ENCODE assay signal across 26 cellular contexts in genomic region chr1:111414756-111415155, GRCh38.
"Had no signal": no experiment of that assay in that cellular context is flagged by ENCODE, and none has a peak within 500 bp of the region (broad histone marks: within the 10 kb centered on the region; RNA-seq: fewer than 3 reads in every experiment).

No MANE protein-coding gene starts in this region.

- ATAC-seq: stimulated activated effector memory CD8-positive, alpha-beta T cell treated with anti-CD3 and anti-CD28 coated beads, Interleukin-12 subunit alpha, Interleukin-12 subunit beta, amount 100 ng/mL, for 72 hours; stimulated activated memory B cell treated with anti-CD40 and anti-IgM and Interleukin-4, amounts not matched to agents 10 μg/mL and 1 μg/mL and 100 μg/mL, for 72 hours; stimulated activated naive B cell treated with anti-CD40 and anti-IgM and Interleukin-4, amounts not matched to agents 10 μg/mL and 1 μg/mL and 100 μg/mL, for 72 hours; stimulated activated naive CD8-positive, alpha-beta T cell treated with anti-CD3 and anti-CD28 coated beads, Interleukin-15, amount 100 ng/mL, for 72 hours; stimulated activated naive CD8-positive, alpha-beta T cell treated with anti-CD3 and anti-CD28 coated beads, Interleukin-15, Interleukin-2, amounts not matched to agents 100 U/mL and 50 U/mL, for 24 hours; upper lobe of right lung had no signal

- H3K27ac ChIP-seq: stomach, suprapubic skin, testis, thoracic aorta, thyroid gland, tibial artery, tibial nerve, transverse colon, upper lobe of left lung, upper lobe of right lung, uterus, vagina had no signal

- H3K9me3 ChIP-seq: stomach, suprapubic skin, testis, thoracic aorta, thyroid gland, tibial artery, tibial nerve, transverse colon, upper lobe of left lung, upper lobe of right lung, uterus, vagina had no signal

- H3K4me1 ChIP-seq: suprapubic skin, tibial artery, tibial nerve, upper lobe of right lung, uterus, vagina had no signal

- FAIRE-seq: urothelium cell line had no signal

- H3K36me3 ChIP-seq: thoracic aorta, thyroid gland, transverse colon, upper lobe of left lung, upper lobe of right lung, uterus, vagina had no signal

- H3K4me3 ChIP-seq: stomach, suprapubic skin, testis, thoracic aorta, thyroid gland, tibial artery, tibial nerve, transverse colon, upper lobe of left lung, upper lobe of right lung, uterus, vagina had no signal

- H3K27me3 ChIP-seq: stomach, suprapubic skin, testis, thyroid gland, tibial artery, tibial nerve, transverse colon, upper lobe of left lung, upper lobe of right lung, uterus, vagina had no signal

- DNase-seq: stimulated activated CD4-positive, alpha-beta T cell treated with anti-CD3 and anti-CD28 coated beads, Interleukin-2, amount 100 ng/mL, for 48 hours; stimulated activated CD4-positive, alpha-beta T cell treated with anti-CD3 and anti-CD28 coated beads, Interleukin-4, amount 100 ng/mL, for 1 hour; stimulated activated CD4-positive, alpha-beta T cell treated with anti-CD3 and anti-CD28 coated beads, Interleukin-4, amount 100 ng/mL, for 24 hours; stimulated activated CD4-positive, alpha-beta T cell treated with anti-CD3 and anti-CD28 coated beads, Interleukin-4, amount 100 ng/mL, for 4 hours; stimulated activated CD8-positive, alpha-beta memory T cell treated with anti-CD3 and anti-CD28 coated beads, Interleukin-4, amount 100 ng/mL, for 48 hours; stimulated activated naive B cell treated with anti-CD40 and anti-IgM and Interleukin-4, amounts not matched to agents 10 μg/mL and 1 μg/mL and 100 μg/mL, for 72 hours; stimulated activated naive CD4-positive, alpha-beta T cell; stimulated activated naive CD4-positive, alpha-beta T cell treated with Interleukin-2 at 50 U/mL for 16 hours; stimulated activated naive CD8-positive, alpha-beta T cell treated with anti-CD3 and anti-CD28 coated beads, Interleukin-15, amount 100 ng/mL, for 72 hours; stimulated activated naive CD8-positive, alpha-beta T cell treated with anti-CD3 and anti-CD28 coated beads, Interleukin-15, Interleukin-2, amounts not matched to agents 100 U/mL and 50 U/mL, for 24 hours; stomach; substantia nigra; testis; thyroid gland; tibial artery; transverse colon; upper lobe of left lung; upper lobe of right lung; uterus had no signal
